ENCODE assay signal across 8 cellular contexts in genomic region chr1:59266180-59266926, GRCh38. TPM values are rescaled to one million over a fixed set of nuclear protein-coding genes. Genes with fewer than 3 reads are reported as not detected.
DNase-seq lines count a peak whose midpoint lies in the region; ATAC-seq and TF ChIP-seq lines count a peak whose summit lies in the region.

No MANE protein-coding gene starts in this region.

- ATAC-seq in Right ventricle myocardium superior (ENCODE audit: poor library complexity) (peak; percentile 74), HG02938 (IDR thresholded peaks at IDR 0.05; ENCODE audit: unreplicated experiment) (peak; percentile 72), upper lobe of right lung (peak; percentile 81)

- H3K27ac ChIP-seq in upper lobe of right lung, result no peak overlapping the region

- no peaks in the 10 kb centered on the region for H3K27me3 ChIP-seq in upper lobe of right lung

- TF ChIP-seq CTCF in upper lobe of right lung (IDR thresholded peaks at IDR 0.05), result no peak

- H3K36me3 ChIP-seq in upper lobe of right lung, result no peaks in the 10 kb centered on the region

- intact Hi-C loops in Right ventricle myocardium superior (cut with DNase I), result no loop called here
- intact Hi-C loops in cardiac septum (cut with DNase I), result no loop called here
- intact Hi-C loops in upper lobe of right lung (cut with DNase I), result no loop called here

- H3K4me3 ChIP-seq in upper lobe of right lung, result no peak overlapping the region

- no peaks in the 10 kb centered on the region for H3K9me3 ChIP-seq in upper lobe of right lung

- DNase-seq in Right ventricle myocardium superior (no peak), cardiac septum (ENCODE audit: low spot score) (no peak), NOMO-1 treated with DMSO at 0.1 percent for 48 hours (lab: John Stamatoyannopoulos, UW; ENCODE audit: unreplicated experiment) (peak; percentile 76), upper lobe of right lung (no peak), GM19238 (ENCODE audit: insufficient read length, low spot score) (no peak), NCI-H2196 treated with DMSO at 0.1 percent for 48 hours (lab: John Stamatoyannopoulos, UW; ENCODE audit: unreplicated experiment) (no peak)
- no peak for DNase-seq in activated CD8-positive, alpha-beta memory T cell treated with anti-CD3 and anti-CD28 coated beads, Interleukin-2, amount 50 U/mL, for 4 hours

- peaks cover 4% of the 10 kb centered on the region for H3K4me1 ChIP-seq in upper lobe of right lung

RNA-seq across cellular contexts. Expression of gene FGGY, which starts 30.5 kb away (rescaled TPM):
- total RNA-seq in Right ventricle myocardium superior, result 23.1 TPM
- 20.5 TPM for total RNA-seq in cardiac septum
- total RNA-seq in upper lobe of right lung, result 39.2 TPM
